ENCODE assay signal across 1 cellular context in the genomic region with DNA sequence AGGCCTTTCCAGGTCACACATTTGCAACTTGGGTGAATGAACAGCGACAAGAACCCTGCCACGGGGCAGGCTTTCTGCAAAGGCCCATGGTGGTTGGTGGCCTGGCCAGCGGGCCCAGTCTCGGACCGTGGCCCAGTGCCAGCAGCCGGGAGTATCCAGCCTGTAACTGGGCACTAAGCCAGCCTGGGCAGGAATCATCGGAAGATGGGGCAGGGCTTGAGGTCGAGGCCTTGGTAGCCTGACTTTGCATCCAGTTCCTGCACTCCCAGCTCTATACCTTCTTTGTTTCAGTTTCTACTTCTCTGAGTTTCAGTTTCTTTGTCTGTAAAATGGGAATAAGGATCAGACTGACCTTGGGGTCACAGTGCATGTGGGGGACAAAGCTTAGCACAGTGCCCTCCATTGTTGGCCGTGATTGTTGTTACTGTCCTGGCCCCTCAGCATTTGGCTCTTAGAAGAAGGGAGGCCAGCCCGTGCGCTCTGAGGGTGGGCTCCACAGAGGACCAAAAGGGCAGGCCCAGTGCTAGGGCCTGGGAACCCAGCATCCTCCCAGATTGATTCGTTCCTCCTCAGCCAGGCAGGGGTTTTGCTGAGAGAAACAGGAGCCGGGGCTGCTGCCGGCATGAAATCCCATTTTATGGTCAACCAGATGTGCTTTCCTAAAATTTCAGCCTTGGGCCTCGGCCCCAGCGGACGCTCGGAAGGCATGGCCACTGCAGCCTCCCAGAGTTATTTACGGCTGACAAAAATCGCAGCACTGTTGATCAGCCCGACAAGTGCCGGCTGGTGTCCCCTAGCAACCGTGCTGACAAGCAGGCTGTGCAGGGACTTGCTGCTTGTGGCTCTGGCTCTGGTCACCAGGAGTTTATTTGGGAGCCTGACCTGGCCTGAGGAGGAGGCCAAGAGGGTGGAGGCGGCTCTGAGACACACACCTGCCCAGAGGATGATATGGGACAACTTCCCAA.
TF ChIP-seq lines count a peak whose summit lies in the region.

No MANE protein-coding gene starts in this region.

TF ChIP-seq in HepG2, 621 proteins besides CTCF, POLR2A, EP300 and RAD21 (continued from another document):
- TF ChIP-seq, protein P1, sequence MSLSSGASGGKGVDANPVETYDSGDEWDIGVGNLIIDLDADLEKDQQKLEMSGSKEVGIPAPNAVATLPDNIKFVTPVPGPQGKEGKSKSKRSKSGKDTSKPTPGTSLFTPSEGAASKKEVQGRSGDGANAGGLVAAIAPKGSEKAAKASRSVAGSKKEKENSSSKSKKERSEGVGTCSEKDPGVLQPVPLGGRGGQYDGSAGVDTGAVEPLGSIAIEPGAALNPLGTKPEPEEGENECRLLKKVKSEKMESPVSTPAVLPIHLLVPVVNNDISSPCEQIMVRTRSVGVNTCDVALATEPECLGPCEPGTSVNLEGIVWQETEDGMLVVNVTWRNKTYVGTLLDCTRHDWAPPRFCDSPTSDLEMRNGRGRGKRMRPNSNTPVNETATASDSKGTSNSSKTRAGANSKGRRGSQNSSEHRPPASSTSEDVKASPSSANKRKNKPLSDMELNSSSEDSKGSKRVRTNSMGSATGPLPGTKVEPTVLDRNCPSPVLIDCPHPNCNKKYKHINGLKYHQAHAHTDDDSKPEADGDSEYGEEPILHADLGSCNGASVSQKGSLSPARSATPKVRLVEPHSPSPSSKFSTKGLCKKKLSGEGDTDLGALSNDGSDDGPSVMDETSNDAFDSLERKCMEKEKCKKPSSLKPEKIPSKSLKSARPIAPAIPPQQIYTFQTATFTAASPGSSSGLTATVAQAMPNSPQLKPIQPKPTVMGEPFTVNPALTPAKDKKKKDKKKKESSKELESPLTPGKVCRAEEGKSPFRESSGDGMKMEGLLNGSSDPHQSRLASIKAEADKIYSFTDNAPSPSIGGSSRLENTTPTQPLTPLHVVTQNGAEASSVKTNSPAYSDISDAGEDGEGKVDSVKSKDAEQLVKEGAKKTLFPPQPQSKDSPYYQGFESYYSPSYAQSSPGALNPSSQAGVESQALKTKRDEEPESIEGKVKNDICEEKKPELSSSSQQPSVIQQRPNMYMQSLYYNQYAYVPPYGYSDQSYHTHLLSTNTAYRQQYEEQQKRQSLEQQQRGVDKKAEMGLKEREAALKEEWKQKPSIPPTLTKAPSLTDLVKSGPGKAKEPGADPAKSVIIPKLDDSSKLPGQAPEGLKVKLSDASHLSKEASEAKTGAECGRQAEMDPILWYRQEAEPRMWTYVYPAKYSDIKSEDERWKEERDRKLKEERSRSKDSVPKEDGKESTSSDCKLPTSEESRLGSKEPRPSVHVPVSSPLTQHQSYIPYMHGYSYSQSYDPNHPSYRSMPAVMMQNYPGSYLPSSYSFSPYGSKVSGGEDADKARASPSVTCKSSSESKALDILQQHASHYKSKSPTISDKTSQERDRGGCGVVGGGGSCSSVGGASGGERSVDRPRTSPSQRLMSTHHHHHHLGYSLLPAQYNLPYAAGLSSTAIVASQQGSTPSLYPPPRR (CRISPR knock-in tag; IDR thresholded peaks at IDR 0.05; ENCODE audit: borderline replicate concordance) = no peak
TF ChIP-seq in HepG2: peak in this region for 1.
